ENCODE assay signal across 27 cellular contexts in genomic region chrX:100599456-100599855, GRCh38. TPM values are rescaled to one million over a fixed set of nuclear protein-coding genes. Genes with fewer than 3 reads are reported as not detected.
A peak's percentile ranks its signal among the peaks of the same experiment; 100 is the strongest.
DNase-seq lines count a peak whose midpoint lies in the region; TF ChIP-seq lines count a peak whose summit lies in the region.
"Had no signal": no experiment of that assay in that cellular context is flagged by ENCODE, and none has a peak within 500 bp of the region (broad histone marks: within the 10 kb centered on the region; RNA-seq: fewer than 3 reads in every experiment).

No MANE protein-coding gene starts in this region.

- H3K4me3 Mint-ChIP-seq in nephron (no peak overlapping the region), endodermal cell (no peak overlapping the region)
- H3K4me3 Mint-ChIP-seq: CD4-positive, alpha-beta memory T cell; CD4-positive, CD25-positive, alpha-beta regulatory T cell; CD8-positive, alpha-beta memory T cell had no signal

- no peaks in the 10 kb centered on the region for H3K9me3 ChIP-seq in endodermal cell (ENCODE audit: control insufficient read depth, low read length)
- H3K9me3 ChIP-seq: BE2C, BLaER1 had no signal

- no peak overlapping the region for H3K4me3 ChIP-seq in endodermal cell (ENCODE audit: low read length)
- H3K4me3 ChIP-seq: BLaER1, GM12878 had no signal

- H3K27ac Mint-ChIP-seq in nephron (peak overlapping the region; percentile 81 to 93 (median 81)), endodermal cell (no peak overlapping the region)
- H3K27ac Mint-ChIP-seq: CD14-positive monocyte; CD4-positive, alpha-beta memory T cell; CD4-positive, CD25-positive, alpha-beta regulatory T cell had no signal

- H3K36me3 ChIP-seq in endodermal cell (ENCODE audit: control insufficient read depth, insufficient read depth, low read length), result no peaks in the 10 kb centered on the region
- H3K36me3 ChIP-seq: BE2C, BLaER1 had no signal

- H3K27me3 ChIP-seq in endodermal cell (ENCODE audit: control insufficient read depth, insufficient read depth, low read length, poor library complexity, severe bottlenecking), result no peaks in the 10 kb centered on the region
- H3K27me3 ChIP-seq: BE2C, BLaER1 had no signal

- H3K4me1 ChIP-seq in endodermal cell (ENCODE audit: control insufficient read depth, insufficient read depth, low read length), result no peaks in the 10 kb centered on the region
- H3K4me1 ChIP-seq: BE2C had no signal

- H3K9me3 Mint-ChIP-seq in nephron (peaks cover 3% of the 10 kb centered on the region), endodermal cell (peaks cover 10% of the 10 kb centered on the region)
- H3K9me3 Mint-ChIP-seq: CD4-positive, alpha-beta memory T cell; CD4-positive, CD25-positive, alpha-beta regulatory T cell had no signal

- H3K4me1 Mint-ChIP-seq in nephron, result peaks cover 46% of the 10 kb centered on the region
- peaks cover 12% of the 10 kb centered on the region for H3K4me1 Mint-ChIP-seq in endodermal cell
- H3K4me1 Mint-ChIP-seq: CD14-positive monocyte; CD4-positive, CD25-positive, alpha-beta regulatory T cell had no signal

- H3K27me3 Mint-ChIP-seq in nephron (ENCODE audit: low read depth) (no peaks in the 10 kb centered on the region), endodermal cell (ENCODE audit: insufficient read depth) (no peaks in the 10 kb centered on the region)
- H3K27me3 Mint-ChIP-seq: CD4-positive, alpha-beta memory T cell; CD4-positive, CD25-positive, alpha-beta regulatory T cell had no signal

- WGBS in endodermal cell (ENCODE audit: insufficient coverage in 1 of 2, insufficient read length in 1 of 2), 2 experiments, result 90% methylated on average over 3 of the region's 9 CpGs; no CpG with 5 or more reads in 1 of the 2 experiments

- no peak overlapping the region for H3K9ac ChIP-seq in endodermal cell (ENCODE audit: extremely low read depth, low read length, poor library complexity, severe bottlenecking)
- H3K9ac ChIP-seq: BLaER1 had no signal

- H3K27ac ChIP-seq in endodermal cell (ENCODE audit: low read depth, low read length), result no peak overlapping the region
- H3K27ac ChIP-seq: BLaER1 had no signal

- DNase-seq in islet precursor cell (peak; percentile 53), endodermal cell (no peak), HPDE6-E6E7 (ENCODE audit: extremely low spot score) (no peak), NCI-H128 (lab: John Stamatoyannopoulos, UW; ENCODE audit: unreplicated experiment) (no peak)
- DNase-seq: 8988T; ACHN; BE2C; C1 segment of cervical spinal cord; CD4-positive, alpha-beta memory T cell; CD4-positive, CD25-positive, alpha-beta regulatory T cell; CD8-positive, alpha-beta memory T cell; COR-L47; DMS 273 treated with DMSO at 0.1 percent for 48 hours; DMS153; DMS53; DMS79; DND-41; EL; GDM1 had no signal

- no peak for TF ChIP-seq CTCF in nephron (IDR thresholded peaks at IDR 0.05; ENCODE audit: unreplicated experiment in 3 of 3)
- no peak for TF ChIP-seq CTCF in endodermal cell (conservative IDR thresholded peaks at IDR 0.05)

- H3K36me3 Mint-ChIP-seq in nephron (ENCODE audit: low read depth) (no peaks in the 10 kb centered on the region), endodermal cell (ENCODE audit: low read depth) (no peaks in the 10 kb centered on the region)
- H3K36me3 Mint-ChIP-seq: CD14-positive monocyte; CD4-positive, alpha-beta memory T cell; CD4-positive, CD25-positive, alpha-beta regulatory T cell; CD8-positive, alpha-beta memory T cell had no signal

RNA-seq across cellular contexts. Expression of gene TNMD, which starts 14.7 kb away (rescaled TPM):
- 1 to 10 TPM in 1 of 2 donors, under 1 TPM in 1; 0.33 to 5.0 TPM for total RNA-seq in endodermal cell
- polyA plus RNA-seq in endodermal cell (2013, experiment 1 of 2), result 0.18 TPM
- 0.33 TPM for polyA plus RNA-seq in endodermal cell (2013, experiment 2 of 2)
- total RNA-seq: A673; CD4-positive, alpha-beta memory T cell; CD4-positive, CD25-positive, alpha-beta regulatory T cell; CD8-positive, alpha-beta memory T cell; Daoy; G401; GM12878 had no signal
- polyA plus RNA-seq: AG04450; CD14-positive monocyte; CD4-positive, alpha-beta memory T cell; CD4-positive, CD25-positive, alpha-beta regulatory T cell; CD8-positive, alpha-beta memory T cell; GM12878 had no signal

RNA-seq across cellular contexts. Expression of gene TSPAN6, which starts 37.1 kb away (rescaled TPM):
- 10 to 100 TPM; 60.4 to 77.7 TPM for total RNA-seq in endodermal cell
- polyA plus RNA-seq in endodermal cell (2013, experiment 1 of 2), result 99.6 TPM
- polyA plus RNA-seq in endodermal cell (2013, experiment 2 of 2), result 90.0 TPM
- polyA plus RNA-seq: CD14-positive monocyte had no signal

RNA-seq across cellular contexts. Expression of gene SRPX2, which starts 44.5 kb away (rescaled TPM):
- total RNA-seq in endodermal cell, result under 1 TPM in 1 of 2 donors, not detected in 1; 0.44 TPM
- 0.61 TPM for polyA plus RNA-seq in endodermal cell (2013, experiment 1 of 2)
- 1.2 TPM for polyA plus RNA-seq in endodermal cell (2013, experiment 2 of 2)
- total RNA-seq: CD4-positive, alpha-beta memory T cell; CD4-positive, CD25-positive, alpha-beta regulatory T cell; CD8-positive, alpha-beta memory T cell; GM12878 had no signal
- polyA plus RNA-seq: CD14-positive monocyte; CD4-positive, alpha-beta memory T cell; CD4-positive, CD25-positive, alpha-beta regulatory T cell; CD8-positive, alpha-beta memory T cell; GM12878 had no signal
